ENCODE assay signal across 20 cellular contexts in genomic region chr2:96842600-96842999, GRCh38. TPM values are rescaled to one million over a fixed set of nuclear protein-coding genes. Genes with fewer than 3 reads are reported as not detected.
DNase-seq lines count a peak whose midpoint lies in the region; ATAC-seq and TF ChIP-seq lines count a peak whose summit lies in the region.
"Had no signal": no experiment of that assay in that cellular context is flagged by ENCODE, and none has a peak within 500 bp of the region (broad histone marks: within the 10 kb centered on the region; RNA-seq: fewer than 3 reads in every experiment).

No MANE protein-coding gene starts in this region.

- no peak for DNase-seq in CD4-positive, alpha-beta memory T cell
- DNase-seq in NCI-H69 (lab: John Stamatoyannopoulos, UW) (peak; percentile 32), heart left ventricle (peak; percentile 64 to 90 (median 72)), nephron progenitor cell (no peak), prostate gland (ENCODE audit: low spot score) (no peak), endodermal cell (no peak), NCI-H2107 (lab: John Stamatoyannopoulos, UW) (no peak), COLO668 (lab: John Stamatoyannopoulos, UW; ENCODE audit: unreplicated experiment) (no peak)
- DNase-seq: activated CD4-positive, alpha-beta T cell treated with anti-CD3 and anti-CD28 coated beads, Interleukin-2, amount 50 U/mL, for 48 hours; activated naive CD4-positive, alpha-beta T cell treated with anti-CD3 and anti-CD28 coated beads, Interleukin-2, amount 50 U/mL, for 16 hours; activated T-cell treated with anti-CD3 and anti-CD28 coated beads, Interleukin-2, amount 50 U/mL, for 24 hours; Karpas-422; natural killer cell; NCI-H1092 treated with DMSO at 0.1 percent for 48 hours; NCI-H526 treated with DMSO at 0.1 percent for 48 hours; stimulated activated CD4-positive, alpha-beta T cell treated with anti-CD3 and anti-CD28 coated beads, Interleukin-4, amount 100 ng/mL, for 4 hours; T-helper 2 cell had no signal

- peaks cover 7 to 15% of the 10 kb centered on the region in 2 donors for H3K36me3 Mint-ChIP-seq in CD4-positive, alpha-beta memory T cell
- peaks cover 13% of the 10 kb centered on the region for H3K36me3 Mint-ChIP-seq in nephron progenitor cell (ENCODE audit: low read depth)
- H3K36me3 Mint-ChIP-seq in endodermal cell (ENCODE audit: low read depth): peaks cover 11% of the 10 kb centered on the region
- H3K36me3 Mint-ChIP-seq: natural killer cell had no signal

- CTCF ChIA-PET in CD4-positive, alpha-beta memory T cell (lab: Charles Lee; ENCODE audit: partially characterized antibody): interaction anchor here (0.7 to 1.3 kb wide), 5 partner anchors 15 to 270 kb away, joined by 3 to 6 read pairs (median 3); partner anchors contain the start of gene ANKRD39

- H3K27ac ChIP-seq in CD4-positive, alpha-beta memory T cell (ENCODE audit: low read depth, low read length): no peak overlapping the region
- H3K27ac ChIP-seq in heart left ventricle: peak overlapping the region in 10 of 12 donors; percentile 24 to 85 (median 66)
- no peak overlapping the region for H3K27ac ChIP-seq in prostate gland
- H3K27ac ChIP-seq in endodermal cell (ENCODE audit: low read depth, low read length): no peak overlapping the region
- H3K27ac ChIP-seq: BLaER1 treated with 17β-estradiol and CSF1 and Interleukin-3, amounts not matched to agents 10 nM and 100 nM; SJCRH30; VCaP had no signal

- TF ChIP-seq POLR2A in heart left ventricle (IDR thresholded peaks at IDR 0.05): no peak
- no peak for TF ChIP-seq POLR2A in prostate gland (IDR thresholded peaks at IDR 0.05)

- H3K9ac ChIP-seq in endodermal cell (ENCODE audit: extremely low read depth, low read length, poor library complexity, severe bottlenecking): no peak overlapping the region
- H3K9ac ChIP-seq: BLaER1 treated with 17β-estradiol and CSF1 and Interleukin-3, amounts not matched to agents 10 nM and 100 nM had no signal

- no peaks in the 10 kb centered on the region for H3K27me3 Mint-ChIP-seq in CD4-positive, alpha-beta memory T cell
- H3K27me3 Mint-ChIP-seq in nephron progenitor cell (ENCODE audit: low read depth, poor library complexity) (no peaks in the 10 kb centered on the region), endodermal cell (ENCODE audit: insufficient read depth) (no peaks in the 10 kb centered on the region)
- H3K27me3 Mint-ChIP-seq: activated T-cell treated with anti-CD3 and anti-CD28 coated beads, Interleukin-2, amount 50 U/mL, for 24 hours had no signal

- POLR2A ChIA-PET in CD4-positive, alpha-beta memory T cell (lab: Charles Lee; ENCODE audit: partially characterized antibody): interaction anchor here (0.7 to 3.1 kb wide), 8 partner anchors 9 to 120 kb away, joined by 3 to 21 read pairs (median 4); partner anchors contain the start of genes ANKRD39 and CNNM3

- peaks cover 7 to 27% (median 19%) of the 10 kb centered on the region in 4 donors for H3K4me1 Mint-ChIP-seq in CD4-positive, alpha-beta memory T cell
- peaks cover 51% of the 10 kb centered on the region for H3K4me1 Mint-ChIP-seq in nephron progenitor cell
- H3K4me1 Mint-ChIP-seq in endodermal cell: peaks cover 2% of the 10 kb centered on the region

- intact Hi-C loops in CD4-positive, alpha-beta memory T cell (cut with micrococcal nuclease): no loop called here
- intact Hi-C loops in heart left ventricle (cut with DNase I) (loop anchor here in 1 of 10 donors (10.0 kb wide), 1 partner anchor 272 kb away; the partner anchor contains the start of gene ANKRD36), prostate gland (cut with DNase I) (no loop called here)

- TF ChIP-seq CTCF in heart left ventricle (IDR thresholded peaks at IDR 0.05) (no peak), nephron progenitor cell (IDR thresholded peaks at IDR 0.05) (no peak), prostate gland (IDR thresholded peaks at IDR 0.05) (no peak), endodermal cell (conservative IDR thresholded peaks at IDR 0.05) (no peak)

- peak; percentile 74 to 91 (median 86) for ATAC-seq in heart left ventricle
- ATAC-seq: natural killer cell had no signal

- H3K9me3 ChIP-seq in CD4-positive, alpha-beta memory T cell (ENCODE audit: control insufficient read depth in 1 of 2, low read length in 2 of 2): no peaks in the 10 kb centered on the region
- H3K9me3 ChIP-seq in heart left ventricle (no peaks in the 10 kb centered on the region), prostate gland (no peaks in the 10 kb centered on the region), endodermal cell (ENCODE audit: control insufficient read depth, low read length) (no peaks in the 10 kb centered on the region)
- H3K9me3 ChIP-seq: BLaER1 treated with 17β-estradiol and CSF1 and Interleukin-3, amounts not matched to agents 10 nM and 100 nM; SJCRH30 had no signal

- H3K4me3 Mint-ChIP-seq in CD4-positive, alpha-beta memory T cell: no peak overlapping the region
- H3K4me3 Mint-ChIP-seq in nephron progenitor cell: no peak overlapping the region
- H3K4me3 Mint-ChIP-seq in endodermal cell: no peak overlapping the region
- H3K4me3 Mint-ChIP-seq: activated T-cell treated with anti-CD3 and anti-CD28 coated beads, Interleukin-2, amount 50 U/mL, for 24 hours had no signal

- peaks cover 22% of the 10 kb centered on the region for H3K4me1 ChIP-seq in CD4-positive, alpha-beta memory T cell (ENCODE audit: insufficient read depth, low read length)
- H3K4me1 ChIP-seq in heart left ventricle: peaks cover 0 to 40% (median 11%) of the 10 kb centered on the region in 12 donors
- H3K4me1 ChIP-seq in prostate gland (replicated peaks): no peaks in the 10 kb centered on the region
- H3K4me1 ChIP-seq in endodermal cell (ENCODE audit: control insufficient read depth, insufficient read depth, low read length): no peaks in the 10 kb centered on the region
- H3K4me1 ChIP-seq: SJCRH30 had no signal

- H3K27me3 ChIP-seq in CD4-positive, alpha-beta memory T cell (ENCODE audit: insufficient read depth, low read length): no peaks in the 10 kb centered on the region
- no peaks in the 10 kb centered on the region for H3K27me3 ChIP-seq in heart left ventricle
- H3K27me3 ChIP-seq in prostate gland (replicated peaks; ENCODE audit: insufficient read depth): no peaks in the 10 kb centered on the region
- H3K27me3 ChIP-seq in endodermal cell (ENCODE audit: control insufficient read depth, insufficient read depth, low read length, poor library complexity, severe bottlenecking): no peaks in the 10 kb centered on the region
- H3K27me3 ChIP-seq: SJCRH30 had no signal

- H3K27ac Mint-ChIP-seq in CD4-positive, alpha-beta memory T cell: peak overlapping the region in 4 of 7 donors; percentile 4 to 64 (median 41)
- H3K27ac Mint-ChIP-seq in nephron progenitor cell: peak overlapping the region; percentile 73
- no peak overlapping the region for H3K27ac Mint-ChIP-seq in endodermal cell

- WGBS in heart left ventricle, 4 donors: 47 to 70% (median 59%) methylated on average over 7 of the region's 7 CpGs
- WGBS in prostate gland: 69% methylated on average over 7 of the region's 7 CpGs
- 93 to 100% methylated on average over 5 to 7 of the region's 7 CpGs for WGBS in endodermal cell (ENCODE audit: insufficient coverage in 1 of 2, insufficient read length in 1 of 2), 2 experiments

- H3K4me3 ChIP-seq in CD4-positive, alpha-beta memory T cell (ENCODE audit: low read length in 2 of 2): no peak overlapping the region
- H3K4me3 ChIP-seq in heart left ventricle: peak overlapping the region in 7 of 12 donors; percentile 7 to 47 (median 19)
- no peak overlapping the region for H3K4me3 ChIP-seq in prostate gland
- H3K4me3 ChIP-seq in endodermal cell (ENCODE audit: low read length): no peak overlapping the region
- H3K4me3 ChIP-seq: BLaER1 treated with 17β-estradiol and CSF1 and Interleukin-3, amounts not matched to agents 10 nM and 100 nM; SJCRH30 had no signal

- peaks cover 6% of the 10 kb centered on the region for H3K36me3 ChIP-seq in CD4-positive, alpha-beta memory T cell (ENCODE audit: insufficient read depth, low read length)
- H3K36me3 ChIP-seq in heart left ventricle (peaks cover 0 to 38% (median 18%) of the 10 kb centered on the region in 9 donors), prostate gland (no peaks in the 10 kb centered on the region), endodermal cell (ENCODE audit: control insufficient read depth, insufficient read depth, low read length) (peaks cover 7% of the 10 kb centered on the region)
- H3K36me3 ChIP-seq: SJCRH30 had no signal

- no peaks in the 10 kb centered on the region for H3K9me3 Mint-ChIP-seq in CD4-positive, alpha-beta memory T cell
- no peaks in the 10 kb centered on the region for H3K9me3 Mint-ChIP-seq in nephron progenitor cell
- no peaks in the 10 kb centered on the region for H3K9me3 Mint-ChIP-seq in endodermal cell
- H3K9me3 Mint-ChIP-seq: activated T-cell treated with anti-CD3 and anti-CD28 coated beads, Interleukin-2, amount 50 U/mL, for 24 hours; natural killer cell had no signal

RNA-seq across cellular contexts. Expression of gene ANKRD23, which starts 1.2 kb away (rescaled TPM):
- total RNA-seq in CD4-positive, alpha-beta memory T cell: 10 to 100 TPM; 19.4 to 19.7 TPM
- polyA plus RNA-seq in CD4-positive, alpha-beta memory T cell: 1 to 10 TPM in 1 of 2 donors, not detected in 1; 1.5 TPM
- total RNA-seq in heart left ventricle: 10 to 100 TPM in 2 of 9 donors, 1 to 10 TPM in 7; 2.3 to 23.6 (median 7.9) TPM
- polyA plus RNA-seq in heart left ventricle: 10 to 100 TPM in 1 of 2 donors, under 1 TPM in 1; 0.96 to 26.7 TPM
- 10 to 100 TPM; 11.4 to 15.2 TPM for total RNA-seq in prostate gland
- total RNA-seq in endodermal cell: 1 to 10 TPM; 2.6 to 3.6 TPM
- 3.5 TPM for polyA plus RNA-seq in endodermal cell (2013, experiment 1 of 2)
- 2.6 TPM for polyA plus RNA-seq in endodermal cell (2013, experiment 2 of 2)

RNA-seq across cellular contexts. Expression of gene ANKRD39, which starts 15.2 kb away (rescaled TPM):
- total RNA-seq in CD4-positive, alpha-beta memory T cell: 10 to 100 TPM; 24.4 to 24.5 TPM
- 10 to 100 TPM; 18.7 to 42.5 TPM for polyA plus RNA-seq in CD4-positive, alpha-beta memory T cell
- total RNA-seq in heart left ventricle: 10 to 100 TPM; 13.3 to 18.4 (median 16.8) TPM
- 10 to 100 TPM; 18.3 to 33.4 TPM for polyA plus RNA-seq in heart left ventricle
- total RNA-seq in prostate gland: 10 to 100 TPM; 21.2 to 38.7 TPM
- total RNA-seq in endodermal cell: 10 to 100 TPM; 14.6 to 16.7 TPM
- polyA plus RNA-seq in endodermal cell (2013, experiment 1 of 2): 13.0 TPM
- polyA plus RNA-seq in endodermal cell (2013, experiment 2 of 2): 14.1 TPM

RNA-seq across cellular contexts. Expression of gene CNNM3, which starts 26.5 kb away (rescaled TPM):
- total RNA-seq in CD4-positive, alpha-beta memory T cell: 10 to 100 TPM; 55.1 to 57.4 TPM
- 10 to 100 TPM in 1 of 2 donors, 1 to 10 TPM in 1; 3.7 to 13.2 TPM for polyA plus RNA-seq in CD4-positive, alpha-beta memory T cell
- total RNA-seq in heart left ventricle (10 to 100 TPM in 6 of 9 donors, 1 to 10 TPM in 3; 6.6 to 17.7 (median 10.6) TPM), prostate gland (10 to 100 TPM; 29.7 to 29.8 TPM), endodermal cell (10 to 100 TPM; 33.1 to 34.8 TPM)
- 1 to 10 TPM; 5.1 to 7.1 TPM for polyA plus RNA-seq in heart left ventricle
- 16.5 TPM for polyA plus RNA-seq in endodermal cell (2013, experiment 1 of 2)
- polyA plus RNA-seq in endodermal cell (2013, experiment 2 of 2): 14.9 TPM

RNA-seq across cellular contexts. Expression of gene SEMA4C, which starts 27.3 kb away (rescaled TPM):
- total RNA-seq in CD4-positive, alpha-beta memory T cell: 10 to 100 TPM; 72.6 to 77.0 TPM
- 1 to 10 TPM; 2.3 to 8.1 TPM for polyA plus RNA-seq in CD4-positive, alpha-beta memory T cell
- 10 to 100 TPM; 15.6 to 29.6 (median 22.0) TPM for total RNA-seq in heart left ventricle
- 10 to 100 TPM; 11.7 to 17.0 TPM for polyA plus RNA-seq in heart left ventricle
- total RNA-seq in prostate gland: 10 to 100 TPM; 35.8 to 45.9 TPM
- total RNA-seq in endodermal cell: 10 to 100 TPM; 82.5 to 92.1 TPM
- 76.4 TPM for polyA plus RNA-seq in endodermal cell (2013, experiment 1 of 2)
- polyA plus RNA-seq in endodermal cell (2013, experiment 2 of 2): 67.9 TPM

Comparison
In these comparisons a context has a peak if more than half of its experiments do, and no peak if none do; other contexts are left out.
1. DNase-seq: peak in NCI-H69 (single experiment) and heart left ventricle (5 of 5); none in CD4-positive, alpha-beta memory T cell (0 of 5), nephron progenitor cell (single experiment), prostate gland (single experiment), endodermal cell (single experiment), NCI-H2107 (single experiment) and COLO668 (single experiment).
2. H3K27ac ChIP-seq: peak in heart left ventricle (10 of 12); none in CD4-positive, alpha-beta memory T cell (single experiment), prostate gland (0 of 2) and endodermal cell (single experiment).
3. H3K4me3 ChIP-seq: peak in heart left ventricle (7 of 12); none in CD4-positive, alpha-beta memory T cell (0 of 2), prostate gland (0 of 2) and endodermal cell (single experiment).